In the genomic region with DNA sequence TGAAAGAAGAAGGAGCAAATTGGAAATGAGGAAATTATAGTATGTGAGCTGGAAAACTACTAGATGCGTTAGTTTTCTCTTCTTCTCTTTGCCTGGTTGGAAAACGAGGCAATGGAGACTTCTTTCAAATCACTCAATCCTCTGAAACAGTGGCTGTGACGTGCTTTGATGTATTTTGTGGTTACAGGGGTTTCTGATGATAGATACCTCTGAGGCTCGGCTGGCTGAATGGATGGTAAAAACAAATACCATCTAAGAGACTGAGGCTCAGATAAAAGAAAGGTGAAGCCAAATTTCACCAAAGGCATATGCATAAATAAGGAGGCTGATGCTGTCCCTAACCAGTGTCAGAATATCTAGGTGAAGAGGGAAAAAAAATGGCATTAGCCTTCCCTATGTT, we compare ENCODE assay signal across 22 cellular contexts. TPM values are rescaled to one million over a fixed set of nuclear protein-coding genes. Genes with fewer than 3 reads are reported as not detected.
DNase-seq lines count a peak whose midpoint lies in the region; ATAC-seq and TF ChIP-seq lines count a peak whose summit lies in the region.
"Had no signal": no experiment of that assay in that cellular context is flagged by ENCODE, and none has a peak within 500 bp of the region (broad histone marks: within the 10 kb centered on the region; RNA-seq: fewer than 3 reads in every experiment).

No MANE protein-coding gene starts in this region.

- no peaks in the 10 kb centered on the region for H3K9me3 ChIP-seq in DND-41 (ENCODE audit: insufficient read depth, low read length, severe bottlenecking)
- H3K9me3 ChIP-seq in PC-9 (ENCODE audit: insufficient read depth, low read depth): no peaks in the 10 kb centered on the region
- H3K9me3 ChIP-seq: Caco-2, Peyer's patch had no signal

- H3K4me1 ChIP-seq in DND-41 (ENCODE audit: insufficient read depth, low read length) (no peaks in the 10 kb centered on the region), PC-9 (replicated peaks; ENCODE audit: insufficient read depth) (peaks cover 35% of the 10 kb centered on the region)

- H3K9ac ChIP-seq in DND-41 (ENCODE audit: low read depth, low read length): no peak overlapping the region

- H3K27me3 Mint-ChIP-seq in activated naive CD8-positive, alpha-beta T cell treated with anti-CD3 and anti-CD28 coated beads for 36 hours: peaks cover 33% of the 10 kb centered on the region
- peaks cover 3 to 14% (median 7%) of the 10 kb centered on the region in 5 donors for H3K27me3 Mint-ChIP-seq in naive thymus-derived CD8-positive, alpha-beta T cell

- H3F3A ChIP-seq in PC-9 (ENCODE audit: insufficient read depth, low read depth): peaks cover 26% of the 10 kb centered on the region

- H3K27me3 ChIP-seq in DND-41 (ENCODE audit: insufficient read depth, low read length, poor library complexity) (peaks cover 5% of the 10 kb centered on the region), PC-9 (ENCODE audit: insufficient read depth, low read depth) (no peaks in the 10 kb centered on the region)
- H3K27me3 ChIP-seq: Peyer's patch had no signal

- intact Hi-C loops in PC-9 (cut with micrococcal nuclease; ENCODE audit: unreplicated experiment): no loop called here

- POLR2A ChIA-PET in PC-9 (lab: Charles Lee; ENCODE audit: unreplicated experiment): no interaction called here
- POLR2A ChIA-PET in naive thymus-derived CD8-positive, alpha-beta T cell (lab: Charles Lee): no interaction called here

- no peak overlapping the region for H3K4me3 Mint-ChIP-seq in activated naive CD8-positive, alpha-beta T cell treated with anti-CD3 and anti-CD28 coated beads for 36 hours
- peak overlapping the region in 9 of 10 donors; percentile 14 to 66 (median 35) for H3K4me3 Mint-ChIP-seq in naive thymus-derived CD8-positive, alpha-beta T cell
- H3K4me3 Mint-ChIP-seq: CD14-positive monocyte had no signal

- H3K27ac Mint-ChIP-seq in activated naive CD8-positive, alpha-beta T cell treated with anti-CD3 and anti-CD28 coated beads for 36 hours: peak overlapping the region; percentile 54
- peak overlapping the region in 3 of 10 donors; percentile 25 to 64 (median 31) for H3K27ac Mint-ChIP-seq in naive thymus-derived CD8-positive, alpha-beta T cell

- no peaks in the 10 kb centered on the region for H3K79me2 ChIP-seq in DND-41 (ENCODE audit: insufficient read depth, low read length)
- H3K79me2 ChIP-seq in PC-9 (ENCODE audit: low read depth): no peaks in the 10 kb centered on the region

- ATAC-seq in DND-41 (ENCODE audit: insufficient read depth, low read depth): peak; percentile 73
- peak; percentile 38 to 57 for ATAC-seq in naive thymus-derived CD8-positive, alpha-beta T cell
- ATAC-seq: Right ventricle myocardium inferior had no signal

- peaks cover 44% of the 10 kb centered on the region for H3K4me1 Mint-ChIP-seq in activated naive CD8-positive, alpha-beta T cell treated with anti-CD3 and anti-CD28 coated beads for 36 hours
- H3K4me1 Mint-ChIP-seq in naive thymus-derived CD8-positive, alpha-beta T cell: peaks cover 20 to 44% (median 37%) of the 10 kb centered on the region in 4 donors

- H3K4me3 ChIP-seq in DND-41 (ENCODE audit: low read depth in 1 of 2, low read length in 2 of 2): no peak overlapping the region
- no peak overlapping the region for H3K4me3 ChIP-seq in PC-9
- H3K4me3 ChIP-seq in coronary artery: no peak overlapping the region
- H3K4me3 ChIP-seq: K562, Peyer's patch had no signal

- H3K27ac ChIP-seq in DND-41 (ENCODE audit: low read length) (no peak overlapping the region), PC-9 (no peak overlapping the region), coronary artery (no peak overlapping the region)
- H3K27ac ChIP-seq: Peyer's patch had no signal

- H2AFZ ChIP-seq in DND-41 (ENCODE audit: low read depth, low read length): no peak overlapping the region
- H2AFZ ChIP-seq in PC-9: no peak overlapping the region

- TF ChIP-seq CTCF in DND-41 (IDR thresholded peaks at IDR 0.05; ENCODE audit: borderline replicate concordance, extremely low read depth, low read length, poor library complexity, severe bottlenecking) (no peak), PC-9 (conservative IDR thresholded peaks at IDR 0.05) (no peak), coronary artery (IDR thresholded peaks at IDR 0.05) (no peak)

- no TSS peak for BruUV-seq in PC-9 (replicated peaks; lab: Mats Ljungman, UMichigan)

- no peaks in the 10 kb centered on the region for H3K36me3 Mint-ChIP-seq in activated naive CD8-positive, alpha-beta T cell treated with anti-CD3 and anti-CD28 coated beads for 36 hours
- no peaks in the 10 kb centered on the region for H3K36me3 Mint-ChIP-seq in naive thymus-derived CD8-positive, alpha-beta T cell
- H3K36me3 Mint-ChIP-seq: CD14-positive monocyte had no signal

- DNase-seq in DND-41: no peak
- no peak for DNase-seq in PC-9
- DNase-seq in activated naive CD8-positive, alpha-beta T cell treated with anti-CD3 and anti-CD28 coated beads for 36 hours: no peak
- peak in 4 of 10 donors; percentile 27 to 59 (median 43) for DNase-seq in naive thymus-derived CD8-positive, alpha-beta T cell
- DNase-seq in NCI-H526 (lab: John Stamatoyannopoulos, UW): no peak
- no peak for DNase-seq in activated naive CD4-positive, alpha-beta T cell treated with anti-CD3 and anti-CD28 coated beads, Interleukin-2, amount 50 U/mL, for 16 hours
- DNase-seq in coronary artery (ENCODE audit: low spot score): no peak
- DNase-seq: ACHN, AML-193, Caco-2, DMS153, EL, MV-4-11, NCI-H1417 treated with DMSO at 0.1 percent for 48 hours, NCI-H2029, NCI-H2171 treated with DMSO at 0.1 percent for 48 hours, NCI-H510A treated with DMSO at 0.1 percent for 48 hours had no signal

- CTCF ChIA-PET in PC-9 (lab: Charles Lee): no interaction called here

- no peaks in the 10 kb centered on the region for H4K20me1 ChIP-seq in DND-41 (ENCODE audit: insufficient read depth, low read length)
- H4K20me1 ChIP-seq in PC-9 (ENCODE audit: insufficient read depth): no peaks in the 10 kb centered on the region

- H3K36me3 ChIP-seq in DND-41 (ENCODE audit: insufficient read depth, low read length) (no peaks in the 10 kb centered on the region), PC-9 (ENCODE audit: low read depth) (no peaks in the 10 kb centered on the region)
- H3K36me3 ChIP-seq: Peyer's patch had no signal

- H3K9me3 Mint-ChIP-seq in activated naive CD8-positive, alpha-beta T cell treated with anti-CD3 and anti-CD28 coated beads for 36 hours: no peaks in the 10 kb centered on the region
- no peaks in the 10 kb centered on the region for H3K9me3 Mint-ChIP-seq in naive thymus-derived CD8-positive, alpha-beta T cell
- H3K9me3 Mint-ChIP-seq: CD14-positive monocyte had no signal

- no peaks in the 10 kb centered on the region for H3K9me2 ChIP-seq in PC-9 (ENCODE audit: insufficient read depth)

- no peak overlapping the region for H3K4me2 ChIP-seq in DND-41 (ENCODE audit: insufficient read depth, low read length)
- peak overlapping the region; percentile 29; the same call in 1 of the 2 replicates for H3K4me2 ChIP-seq in PC-9

RNA-seq across cellular contexts. Expression of gene MAB21L3, which starts 15.1 kb away (rescaled TPM):
- total RNA-seq in PC-9 (2021): not detected in 2 replicates
- total RNA-seq in activated naive CD8-positive, alpha-beta T cell treated with anti-CD3 and anti-CD28 coated beads for 36 hours: under 1 TPM in 1 of 2 experiments, not detected in 1; 0.26 TPM
- not detected for total RNA-seq in naive thymus-derived CD8-positive, alpha-beta T cell
- not detected for polyA plus RNA-seq in naive thymus-derived CD8-positive, alpha-beta T cell
- total RNA-seq: H1, K562 had no signal
- polyA plus RNA-seq: CD14-positive monocyte, H1, K562 had no signal
